Comparison of ENCODE assay signal across 31 cellular contexts in the genomic region with DNA sequence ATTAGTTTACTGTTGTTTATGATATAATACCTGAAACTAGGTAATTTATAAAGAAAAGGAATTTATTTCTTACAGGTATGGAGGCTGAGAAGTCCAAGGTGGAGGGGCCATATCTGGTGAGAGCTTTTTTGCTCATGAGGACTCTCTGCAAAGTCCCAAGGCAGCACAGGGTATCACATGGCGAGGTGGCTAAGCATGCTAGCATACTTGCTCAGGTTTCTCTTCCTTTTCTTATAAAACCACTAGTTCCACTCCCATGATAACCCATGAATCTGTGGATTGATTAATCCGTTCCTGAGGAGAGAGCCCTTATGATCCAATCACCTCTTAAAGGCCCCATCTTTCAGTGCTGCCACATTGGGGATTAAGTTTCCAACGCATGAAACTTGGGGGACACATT.
"Had no signal": no experiment of that assay in that cellular context is flagged by ENCODE, and none has a peak within 500 bp of the region (broad histone marks: within the 10 kb centered on the region; RNA-seq: fewer than 3 reads in every experiment).

No MANE protein-coding gene starts in this region.

- H3K9me3 Mint-ChIP-seq: activated B cell treated with CpG ODN at 0.5 μM for 24 hours; activated CD4-positive, alpha-beta T cell treated with anti-CD3 and anti-CD28 coated beads, Interleukin-2, amount 10 ng/mL, durations not matched to agents 24 days and 14 days; activated naive CD4-positive, alpha-beta T cell treated with anti-CD3 and anti-CD28 coated beads, Interleukin-2, amount 50 U/mL, for 24 hours; activated naive CD8-positive, alpha-beta T cell treated with anti-CD3 and anti-CD28 coated beads, Interleukin-2, amount 50 U/mL, for 24 hours; activated T-cell treated with anti-CD3 and anti-CD28 coated beads, Interleukin-2, amount 50 U/mL, for 24 hours; activated T-helper 1 cell treated with anti-CD3 and anti-CD28 coated beads, Interleukin-12 subunit alpha, Interleukin-12 subunit beta, Interleukin-2, Interleukin-4 antibody, amounts not matched to agents 30 ng/mL and 10 ng/mL and 1 ng/mL, durations not matched to agents 14 hours and 24 hours and 36 hours; central memory CD8-positive, alpha-beta T cell; T-helper 1 cell treated with Interleukin-12 subunit alpha and Interleukin-12 subunit beta and Interleukin-4 antibody, amounts not matched to agents 30 μg/mL and 1 μg/mL, for 36 hours had no signal

- H3K4me3 ChIP-seq: ascending aorta, body of pancreas, MG63, PC-9 had no signal

- H3K9ac ChIP-seq: KMS-11 had no signal

- H2AFZ ChIP-seq: PC-9 had no signal

- ATAC-seq: activated CD8-positive, alpha-beta memory T cell treated with anti-CD3 and anti-CD28 coated beads, Interleukin-2, amount 10 ng/mL, durations not matched to agents 7 days and 5 days; activated naive CD8-positive, alpha-beta T cell treated with anti-CD3 and anti-CD28 coated beads, Interleukin-2, amount 50 U/mL, for 24 hours; body of pancreas had no signal

- DNase-seq: activated B cell treated with CpG ODN at 0.5 μM for 24 hours; activated CD4-positive, alpha-beta T cell treated with anti-CD3 and anti-CD28 coated beads for 1 hour; activated CD4-positive, alpha-beta T cell treated with anti-CD3 and anti-CD28 coated beads, Interleukin-2, amount 10 ng/mL, durations not matched to agents 24 days and 14 days; activated CD4-positive, alpha-beta T cell treated with anti-CD3 and anti-CD28 coated beads, Interleukin-2, amount 50 U/mL, for 48 hours; activated CD8-positive, alpha-beta memory T cell treated with anti-CD3 and anti-CD28 coated beads, Interleukin-2, amount 10 ng/mL, durations not matched to agents 7 days and 5 days; activated effector memory CD4-positive, alpha-beta T cell treated with Interleukin-2 at 50 U/mL for 16 hours; activated naive CD4-positive, alpha-beta T cell; activated naive CD8-positive, alpha-beta T cell treated with anti-CD3 and anti-CD28 coated beads, Interleukin-2, amount 50 U/mL, for 24 hours; activated T-cell treated with anti-CD3 and anti-CD28 coated beads, Interleukin-2, amount 50 U/mL, for 24 hours; amniotic stem cell; body of pancreas; MG63; NCI-H1092; NCI-H1417; NCI-H1694; NCI-H2029; NCI-H2107; NCI-H2171 treated with DMSO at 0.1 percent for 48 hours; NCI-H226; NCI-H510A; NCI-H526 treated with DMSO at 0.1 percent for 48 hours; NK-92 treated with Interleukin-12 subunit alpha and Interleukin-12 subunit beta, amount 100 ng/mL, for 24 hours; PC-9; SHP77 treated with DMSO at 0.1 percent for 48 hours; T-helper 9 cell had no signal

- H3K4me1 ChIP-seq: body of pancreas had no signal

- H3K4me2 ChIP-seq: KMS-11, PC-9 had no signal

- H3K4me3 Mint-ChIP-seq: activated B cell treated with CpG ODN at 0.5 μM for 24 hours; activated CD4-positive, alpha-beta T cell treated with anti-CD3 and anti-CD28 coated beads, Interleukin-2, amount 10 ng/mL, durations not matched to agents 24 days and 14 days; activated CD8-positive, alpha-beta memory T cell treated with anti-CD3 and anti-CD28 coated beads, Interleukin-2, amount 10 ng/mL, durations not matched to agents 7 days and 5 days; activated naive CD4-positive, alpha-beta T cell treated with anti-CD3 and anti-CD28 coated beads, Interleukin-2, amount 50 U/mL, for 24 hours; activated naive CD8-positive, alpha-beta T cell treated with anti-CD3 and anti-CD28 coated beads, Interleukin-2, amount 50 U/mL, for 24 hours; activated T-cell treated with anti-CD3 and anti-CD28 coated beads, Interleukin-2, amount 50 U/mL, for 24 hours; activated T-helper 1 cell treated with anti-CD3 and anti-CD28 coated beads, Interleukin-12 subunit alpha, Interleukin-12 subunit beta, Interleukin-2, Interleukin-4 antibody, amounts not matched to agents 30 ng/mL and 10 ng/mL and 1 ng/mL, durations not matched to agents 14 hours and 24 hours and 36 hours; central memory CD8-positive, alpha-beta T cell; T-helper 1 cell treated with Interleukin-12 subunit alpha and Interleukin-12 subunit beta and Interleukin-4 antibody, amounts not matched to agents 30 μg/mL and 1 μg/mL, for 36 hours had no signal

- H3K27me3 ChIP-seq: ascending aorta, body of pancreas, MG63 had no signal

- H3K27ac ChIP-seq: ascending aorta, body of pancreas, KMS-11, PC-9 had no signal

- H3K36me3 Mint-ChIP-seq: activated CD8-positive, alpha-beta memory T cell treated with anti-CD3 and anti-CD28 coated beads, Interleukin-2, amount 10 ng/mL, durations not matched to agents 7 days and 5 days had no signal

- H3K27me3 Mint-ChIP-seq: activated B cell treated with CpG ODN at 0.5 μM for 24 hours; activated CD4-positive, alpha-beta T cell treated with anti-CD3 and anti-CD28 coated beads, Interleukin-2, amount 10 ng/mL, durations not matched to agents 24 days and 14 days; activated CD8-positive, alpha-beta memory T cell treated with anti-CD3 and anti-CD28 coated beads, Interleukin-2, amount 10 ng/mL, durations not matched to agents 7 days and 5 days; activated naive CD4-positive, alpha-beta T cell treated with anti-CD3 and anti-CD28 coated beads, Interleukin-2, amount 50 U/mL, for 24 hours; activated naive CD8-positive, alpha-beta T cell treated with anti-CD3 and anti-CD28 coated beads, Interleukin-2, amount 50 U/mL, for 24 hours; activated T-cell treated with anti-CD3 and anti-CD28 coated beads, Interleukin-2, amount 50 U/mL, for 24 hours; central memory CD8-positive, alpha-beta T cell had no signal

- H3K27ac Mint-ChIP-seq: activated B cell treated with CpG ODN at 0.5 μM for 24 hours; activated CD4-positive, alpha-beta T cell treated with anti-CD3 and anti-CD28 coated beads, Interleukin-2, amount 10 ng/mL, durations not matched to agents 24 days and 14 days; activated CD8-positive, alpha-beta memory T cell treated with anti-CD3 and anti-CD28 coated beads, Interleukin-2, amount 10 ng/mL, durations not matched to agents 7 days and 5 days; activated naive CD4-positive, alpha-beta T cell treated with anti-CD3 and anti-CD28 coated beads, Interleukin-2, amount 50 U/mL, for 24 hours; activated naive CD8-positive, alpha-beta T cell treated with anti-CD3 and anti-CD28 coated beads, Interleukin-2, amount 50 U/mL, for 24 hours; activated T-cell treated with anti-CD3 and anti-CD28 coated beads, Interleukin-2, amount 50 U/mL, for 24 hours; activated T-helper 1 cell treated with anti-CD3 and anti-CD28 coated beads, Interleukin-12 subunit alpha, Interleukin-12 subunit beta, Interleukin-2, Interleukin-4 antibody, amounts not matched to agents 30 ng/mL and 10 ng/mL and 1 ng/mL, durations not matched to agents 14 hours and 24 hours and 36 hours; T-helper 1 cell treated with Interleukin-12 subunit alpha and Interleukin-12 subunit beta and Interleukin-4 antibody, amounts not matched to agents 30 μg/mL and 1 μg/mL, for 36 hours had no signal

- H3K36me3 ChIP-seq: ascending aorta, MG63 had no signal

- H3K9me3 ChIP-seq: ascending aorta, body of pancreas, MG63 had no signal
